ENCODE assay signal across 18 cellular contexts in the genomic region with DNA sequence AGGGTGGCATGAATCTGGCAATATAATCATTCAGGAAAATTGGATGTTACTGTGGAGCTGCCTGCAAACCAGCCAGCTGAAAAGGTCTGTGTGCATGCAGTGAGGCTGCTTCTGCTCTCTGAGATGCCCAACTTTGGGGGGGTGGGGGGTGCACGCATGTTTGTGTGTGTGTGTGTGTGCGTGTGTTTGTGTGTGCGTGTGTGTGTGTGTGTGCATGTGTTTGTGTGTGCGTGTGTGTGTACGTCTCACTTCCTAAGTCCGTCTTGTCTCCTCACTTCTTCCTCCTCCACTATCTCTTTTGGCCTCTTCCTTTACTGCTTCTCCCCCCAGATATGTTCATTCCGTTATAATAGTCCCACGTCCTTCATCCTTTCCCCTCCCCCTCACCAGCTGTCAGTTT.
DNase-seq lines count a peak whose midpoint lies in the region; FAIRE-seq and TF ChIP-seq lines count a peak whose summit lies in the region.
"Had no signal": no experiment of that assay in that cellular context is flagged by ENCODE, and none has a peak within 500 bp of the region (broad histone marks: within the 10 kb centered on the region; RNA-seq: fewer than 3 reads in every experiment).

No MANE protein-coding gene starts in this region.

- no peak overlapping the region for H3K4me2 ChIP-seq in MM.1S (ENCODE audit: low read depth, low read length)
- H3K4me2 ChIP-seq: A549, BLaER1 had no signal

- H3K4me1 Mint-ChIP-seq in nephron progenitor cell = peaks cover 14% of the 10 kb centered on the region
- H3K4me1 Mint-ChIP-seq: CD4-positive, alpha-beta memory T cell had no signal

- DNase-seq in DMS 273 (lab: John Stamatoyannopoulos, UW; ENCODE audit: unreplicated experiment) = peak; percentile 9
- no peak for DNase-seq in DMS 273 treated with DMSO at 0.1 percent for 48 hours (lab: John Stamatoyannopoulos, UW)
- DNase-seq in WERI-Rb-1 = peak; percentile 25
- DNase-seq in nephron progenitor cell = no peak
- DNase-seq in urothelium cell line (ENCODE audit: low spot score) = no peak
- DNase-seq in T-helper 2 cell = no peak
- no peak for DNase-seq in MM.1S
- DNase-seq in GM10248 (ENCODE audit: extremely low spot score) = no peak
- DNase-seq: AML-193; CD4-positive, alpha-beta memory T cell; H9 had no signal

- H3K4me3 ChIP-seq in WERI-Rb-1 (ENCODE audit: low read depth, low read length) (no peak overlapping the region), MM.1S (ENCODE audit: low read length) (no peak overlapping the region)
- H3K4me3 ChIP-seq: A549, BLaER1 had no signal

- peaks cover 5% of the 10 kb centered on the region for H3K27me3 Mint-ChIP-seq in nephron progenitor cell (ENCODE audit: low read depth, poor library complexity)

- H3K9me3 ChIP-seq in WERI-Rb-1 (ENCODE audit: severe bottlenecking) = no peaks in the 10 kb centered on the region
- no peaks in the 10 kb centered on the region for H3K9me3 ChIP-seq in MM.1S (replicated peaks; ENCODE audit: insufficient read depth, low read length)
- H3K9me3 ChIP-seq: A549, BLaER1 had no signal

- H3K9ac ChIP-seq in MM.1S (ENCODE audit: low read length) = no peak overlapping the region
- H3K9ac ChIP-seq: BLaER1 had no signal

- H3K4me3 Mint-ChIP-seq in nephron progenitor cell = no peak overlapping the region
- H3K4me3 Mint-ChIP-seq: CD14-positive monocyte; CD4-positive, alpha-beta memory T cell; H9 had no signal

- H2AFZ ChIP-seq in MM.1S (ENCODE audit: low read length) = no peak overlapping the region

- peak; percentile 82 for FAIRE-seq in urothelium cell line (lab: Jason Lieb, UNC)
- FAIRE-seq: A549, G401.6, GM19239, H1 had no signal

- POLR2A ChIA-PET in GM10248 (lab: Yijun Ruan, JAX) = interaction anchor here (0.6 kb wide), 1 partner anchor 357 kb away, joined by 8 read pairs; no protein-coding TSS in a partner anchor

- CTCF ChIA-PET in GM10248 (lab: Yijun Ruan, JAX) = interaction anchor here (1.4 to 2.1 kb wide), 2 partner anchors 8 to 10 kb away, joined by 5 to 12 read pairs; no protein-coding TSS in a partner anchor

- no peaks in the 10 kb centered on the region for H3K9me2 ChIP-seq in MM.1S (replicated peaks; ENCODE audit: insufficient read depth, low read length)

- TF ChIP-seq CTCF in WERI-Rb-1 (IDR thresholded peaks at IDR 0.05; ENCODE audit: low read depth, low read length) = no peak
- no peak for TF ChIP-seq CTCF in nephron progenitor cell (IDR thresholded peaks at IDR 0.05)
- no peak for TF ChIP-seq CTCF in MM.1S (IDR thresholded peaks at IDR 0.05; ENCODE audit: low read length)
- no peak for TF ChIP-seq CTCF in GM10248 (IDR thresholded peaks at IDR 0.05; ENCODE audit: control extremely low read depth, extremely low read depth, low read depth, missing control alignments)

- H4K20me1 ChIP-seq in MM.1S (ENCODE audit: insufficient read depth, low read length) = no peaks in the 10 kb centered on the region
- H4K20me1 ChIP-seq: BLaER1 had no signal

- no peaks in the 10 kb centered on the region for H3K27me3 ChIP-seq in WERI-Rb-1 (ENCODE audit: insufficient read depth, low read depth, severe bottlenecking)
- peaks cover 45% of the 10 kb centered on the region for H3K27me3 ChIP-seq in MM.1S (replicated peaks; ENCODE audit: insufficient read depth, low read length)
- H3K27me3 ChIP-seq: BLaER1 had no signal

- H3K27ac ChIP-seq in WERI-Rb-1 (no peak overlapping the region), MM.1S (ENCODE audit: low read length) (no peak overlapping the region)
- H3K27ac ChIP-seq: 22Rv1, A549, BLaER1 had no signal

- H3K36me3 ChIP-seq in WERI-Rb-1 = no peaks in the 10 kb centered on the region
- no peaks in the 10 kb centered on the region for H3K36me3 ChIP-seq in MM.1S (replicated peaks; ENCODE audit: insufficient read depth, low read length)
- H3K36me3 ChIP-seq: BLaER1 had no signal

- no peaks in the 10 kb centered on the region for H3K9me3 Mint-ChIP-seq in nephron progenitor cell
- H3K9me3 Mint-ChIP-seq: CD14-positive monocyte; CD4-positive, alpha-beta memory T cell; H9 had no signal

- H3K4me1 ChIP-seq in MM.1S (ENCODE audit: low read length) = no peaks in the 10 kb centered on the region
- H3K4me1 ChIP-seq: A549 had no signal

- H3K79me2 ChIP-seq in MM.1S (ENCODE audit: low read length) = no peaks in the 10 kb centered on the region

- H3F3A ChIP-seq in MM.1S (ENCODE audit: insufficient read depth, low read length) = no peaks in the 10 kb centered on the region

- peaks cover 5% of the 10 kb centered on the region for H3K36me3 Mint-ChIP-seq in nephron progenitor cell (ENCODE audit: low read depth)
- H3K36me3 Mint-ChIP-seq: CD14-positive monocyte; CD4-positive, alpha-beta memory T cell had no signal

- H3K27ac Mint-ChIP-seq in nephron progenitor cell = peak overlapping the region; percentile 57
- H3K27ac Mint-ChIP-seq: CD14-positive monocyte; CD4-positive, alpha-beta memory T cell; H9 had no signal

Comparison
In these comparisons a context has a peak if more than half of its experiments do, and no peak if none do; other contexts are left out.
1. DNase-seq: peak in DMS 273 (single experiment) and WERI-Rb-1 (single experiment); none in DMS 273 treated with DMSO at 0.1 percent for 48 hours (single experiment), nephron progenitor cell (single experiment), urothelium cell line (single experiment), T-helper 2 cell (0 of 5), MM.1S (single experiment) and GM10248 (single experiment).